8 cellular contexts compared by ENCODE assay signal in the genomic region with DNA sequence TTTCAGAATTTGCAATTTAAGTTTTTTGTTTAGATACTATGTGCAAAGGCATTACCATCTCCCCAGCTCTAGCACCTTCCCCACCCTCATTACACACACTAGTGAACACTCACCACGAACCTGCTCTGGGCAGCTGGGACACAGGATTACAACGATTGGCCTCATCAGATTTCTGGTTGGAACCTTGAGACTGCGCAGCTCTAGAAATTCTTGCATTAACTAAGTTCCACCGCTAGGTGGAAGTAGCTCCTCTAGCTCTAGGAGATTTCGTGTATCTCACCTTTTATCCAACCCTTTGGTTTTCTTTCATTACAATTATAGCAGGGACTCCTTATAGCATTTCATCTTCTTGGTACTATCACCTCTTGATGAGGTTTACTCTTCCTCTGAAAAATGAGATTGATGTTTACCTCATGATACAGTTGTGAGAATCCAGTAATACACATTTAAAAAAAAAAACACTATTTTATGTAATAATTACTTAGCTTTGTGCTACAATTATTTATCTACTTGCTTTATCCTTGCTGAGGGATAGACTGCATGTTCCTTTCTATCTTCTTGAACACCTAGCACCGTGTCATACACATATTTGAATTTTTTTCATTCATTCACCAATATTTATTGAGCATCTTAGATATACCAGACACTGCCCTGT. TPM values are rescaled to one million over a fixed set of nuclear protein-coding genes. Genes with fewer than 3 reads are reported as not detected.
DNase-seq lines count a peak whose midpoint lies in the region; ATAC-seq, FAIRE-seq and TF ChIP-seq lines count a peak whose summit lies in the region.

No MANE protein-coding gene starts in this region.

- FAIRE-seq in endothelial cell of umbilical vein (lab: Jason Lieb, UNC) = peak; percentile 75

- H3K36me3 ChIP-seq in BJ (ENCODE audit: control insufficient read depth, insufficient read depth, low read length) = no peaks in the 10 kb centered on the region
- peaks cover 0 to 13% of the 10 kb centered on the region in 2 experiments for H3K36me3 ChIP-seq in endothelial cell of umbilical vein (ENCODE audit: control insufficient read depth in 2 of 2, extremely low read depth in 1 of 2, insufficient read depth in 2 of 2, low read length in 2 of 2)

- H3K9me3 ChIP-seq in endothelial cell of umbilical vein (replicated peaks; ENCODE audit: control insufficient read depth, insufficient read depth, low read length) = no peaks in the 10 kb centered on the region

- no TSS peak for BruUV-seq in endothelial cell of umbilical vein (replicated peaks; lab: Mats Ljungman, UMichigan)

- ATAC-seq in GM18508 (IDR thresholded peaks at IDR 0.05; ENCODE audit: insufficient read depth, unreplicated experiment) (peak; percentile 92), HG02798 (IDR thresholded peaks at IDR 0.05; ENCODE audit: poor library complexity, unreplicated experiment) (peak; percentile 97), naive B cell (ENCODE audit: low read depth in 2 of 2) (peak; percentile 35 to 62)

- H3K4me3 ChIP-seq in BJ (ENCODE audit: low read depth, low read length) = no peak overlapping the region
- no peak overlapping the region for H3K4me3 ChIP-seq in NB4 (ENCODE audit: low read depth, low read length)
- H3K4me3 ChIP-seq in endothelial cell of umbilical vein (replicated peaks in 1 of 3; ENCODE audit: insufficient read depth in 1 of 3, low read depth in 1 of 3, low read length in 3 of 3) = no peak overlapping the region

- intact Hi-C loops in endothelial cell of umbilical vein (cut with micrococcal nuclease) = loop anchor here (1.0 to 10.0 kb wide), 5 partner anchors 33 to 445 kb away; no protein-coding TSS in a partner anchor

- DNase-seq in BJ (ENCODE audit: low read depth) (no peak), NB4 (ENCODE audit: low read depth) (peak; percentile 40), SK-MEL-5 (ENCODE audit: low read depth, low spot score) (peak; percentile 83), endothelial cell of umbilical vein (ENCODE audit: low read depth, low spot score) (peak; percentile 70), naive B cell (peak; percentile 7), activated gamma-delta T cell treated with Interleukin-2 at 50 U/mL for 16 hours (no peak)

- H3K27me3 Mint-ChIP-seq in naive B cell = peaks cover 4 to 8% (median 6%) of the 10 kb centered on the region in 3 donors

- no peak overlapping the region for H3K9ac ChIP-seq in endothelial cell of umbilical vein (replicated peaks; ENCODE audit: extremely low read depth, insufficient read depth, low read length)

- no peaks in the 10 kb centered on the region for H3K9me3 Mint-ChIP-seq in naive B cell

- peak overlapping the region; percentile 43 for H3K27ac ChIP-seq in endothelial cell of umbilical vein (ENCODE audit: insufficient read depth, low read depth, low read length)

- H3K79me2 ChIP-seq in endothelial cell of umbilical vein (ENCODE audit: control insufficient read depth, insufficient read depth, low read length) = no peaks in the 10 kb centered on the region

- H3K4me2 ChIP-seq in endothelial cell of umbilical vein (ENCODE audit: insufficient read depth, low read length) = no peak overlapping the region

- dilution Hi-C loops in endothelial cell of umbilical vein (cut with MboI; ENCODE audit: extremely low pct_ligation_motif_present, low sequenced_read_pairs) = no loop called here

- no peaks in the 10 kb centered on the region for H3K4me1 Mint-ChIP-seq in naive B cell

- H3K4me3 Mint-ChIP-seq in naive B cell = no peak overlapping the region

- POLR2A ChIA-PET in BJ (lab: Charles Lee) = interaction anchor here (1.1 kb wide), 1 partner anchor 137 kb away, joined by 5 read pairs; no protein-coding TSS in a partner anchor
- POLR2A ChIA-PET in endothelial cell of umbilical vein (lab: Charles Lee) = interaction anchor here (1.0 to 3.2 kb wide), 2 partner anchors 29 to 137 kb away, joined by 7 to 20 read pairs; partner anchors contain the start of gene PLOD2

- no peaks in the 10 kb centered on the region for H3K27me3 ChIP-seq in BJ (ENCODE audit: control insufficient read depth, insufficient read depth, low read length)
- no peaks in the 10 kb centered on the region for H3K27me3 ChIP-seq in endothelial cell of umbilical vein (ENCODE audit: control insufficient read depth in 2 of 2, insufficient read depth in 2 of 2, low read length in 2 of 2)

- no peak overlapping the region for H2AFZ ChIP-seq in endothelial cell of umbilical vein (ENCODE audit: low read depth, low read length)

- H3K36me3 Mint-ChIP-seq in naive B cell = no peaks in the 10 kb centered on the region

- H4K20me1 ChIP-seq in endothelial cell of umbilical vein (replicated peaks; ENCODE audit: control insufficient read depth, extremely low read depth, insufficient read depth, low read length) = no peaks in the 10 kb centered on the region

- TF ChIP-seq POLR2A in NB4 (IDR thresholded peaks at IDR 0.05; ENCODE audit: extremely low read depth, insufficient read length) = no peak
- no peak for TF ChIP-seq POLR2A in endothelial cell of umbilical vein (IDR thresholded peaks at IDR 0.05; ENCODE audit: low read depth, low read length)

- no peak overlapping the region for H3K27ac Mint-ChIP-seq in naive B cell

- in situ Hi-C loops in SK-MEL-5 (cut with HindIII; ENCODE audit: low pct_unique_long_range_greater_than_20kb, low sequenced_read_pairs) = loop anchor here (10.0 to 25.0 kb wide), 2 partner anchors 127 to 135 kb away; no protein-coding TSS in a partner anchor

- peaks cover 21% of the 10 kb centered on the region for H3K4me1 ChIP-seq in endothelial cell of umbilical vein (ENCODE audit: control insufficient read depth, extremely low read depth, insufficient read depth, low read length)

- no peaks in the 10 kb centered on the region for H3K9me1 ChIP-seq in endothelial cell of umbilical vein (replicated peaks; ENCODE audit: control insufficient read depth, extremely low read depth, insufficient read depth, low read length)

- TF ChIP-seq CTCF in BJ (IDR thresholded peaks at IDR 0.05; ENCODE audit: insufficient read depth, low read depth, low read length) (peak; percentile 76), NB4 (IDR thresholded peaks at IDR 0.05; ENCODE audit: low read depth, low read length) (peak; percentile 65), endothelial cell of umbilical vein (IDR thresholded peaks at IDR 0.05; ENCODE audit: extremely low read depth in 1 of 2, insufficient read depth in 1 of 2, low read depth in 1 of 2, low read length in 2 of 2) (peak; percentile 62 to 68)

- CTCF ChIA-PET in BJ (lab: Yijun Ruan, JAX) (interaction anchor here (0.7 to 5.1 kb wide), 34 partner anchors 8 to 414 kb away, joined by 3 to 133 read pairs (median 4); partner anchors contain the start of gene PLOD2), endothelial cell of umbilical vein (lab: Charles Lee) (interaction anchor here (0.6 to 5.1 kb wide), 48 partner anchors 8 to 451 kb away, joined by 3 to 347 read pairs (median 6); partner anchors contain the start of gene PLOD2)

TF ChIP-seq in endothelial cell of umbilical vein, 7 proteins besides CTCF, POLR2A, EP300 and RAD21:
- TF ChIP-seq MAX (IDR thresholded peaks at IDR 0.05; ENCODE audit: insufficient read depth, insufficient read length) = no peak
- no peak for TF ChIP-seq EZH2 (IDR thresholded peaks at IDR 0.05; ENCODE audit: borderline replicate concordance, low read depth, low read length, severe bottlenecking)
- no peak for TF ChIP-seq FOS (IDR thresholded peaks at IDR 0.05; ENCODE audit: borderline replicate concordance, insufficient read depth, low read length)
- TF ChIP-seq POLR2AphosphoS5 (IDR thresholded peaks at IDR 0.05; ENCODE audit: insufficient read depth, low read depth, low read length) = no peak
- no peak for TF ChIP-seq GATA2 (IDR thresholded peaks at IDR 0.05; ENCODE audit: insufficient read depth, insufficient read length, low read depth, low read length)
- TF ChIP-seq MYC (IDR thresholded peaks at IDR 0.05; ENCODE audit: low read depth, low read length) = no peak
- TF ChIP-seq JUN (IDR thresholded peaks at IDR 0.05; ENCODE audit: borderline replicate concordance, insufficient read depth, insufficient read length, low read depth) = no peak
TF ChIP-seq in endothelial cell of umbilical vein: peak in this region for 0.

RNA-seq across cellular contexts. Expression of gene PLOD2, which starts 28.7 kb away (rescaled TPM):
- polyA plus RNA-seq in BJ (2011; rRNA removed) (33.2 and 85.8 TPM in 2 replicates), endothelial cell of umbilical vein (22.6 and 36.1 TPM in 2 replicates), naive B cell (ENCODE audit: low read depth in 6 of 6) (not detected)
- 28.8 and 32.4 TPM in 2 replicates for polyA minus RNA-seq in BJ (2011; rRNA and poly(A)+ RNA removed)
- total RNA-seq in SK-MEL-5 (2014; rRNA removed; shearing (Covaris generic)) = 37.7 and 40.2 TPM in 2 replicates
- polyA plus RNA-seq in SK-MEL-5 (2015; cell fraction: cytosol; rRNA removed) = 27.1 and 32.5 TPM in 2 replicates
- polyA plus RNA-seq in SK-MEL-5 (2015; cell fraction: nucleus; rRNA removed) = 17.1 and 22.6 TPM in 2 replicates
- total RNA-seq in endothelial cell of umbilical vein = 193 and 228 TPM in 2 replicates
- 46.7 and 47.7 TPM in 2 replicates for polyA plus RNA-seq in endothelial cell of umbilical vein (2011; cell fraction: cytosol; rRNA removed)
- 85.2 and 127 TPM in 2 replicates for polyA plus RNA-seq in endothelial cell of umbilical vein (2011; cell fraction: nucleus; rRNA removed)
- polyA plus RNA-seq in endothelial cell of umbilical vein (2012) = 286 and 373 TPM in 2 replicates
- polyA minus RNA-seq in endothelial cell of umbilical vein = 64.7 and 67.6 TPM in 2 replicates
- 5.3 TPM for polyA minus RNA-seq in endothelial cell of umbilical vein (2011; cell fraction: cytosol; rRNA and poly(A)+ RNA removed)
- 176 and 243 TPM in 2 replicates for polyA minus RNA-seq in endothelial cell of umbilical vein (2011; cell fraction: nucleus; rRNA and poly(A)+ RNA removed)

Comparison
In these comparisons a context has a peak if more than half of its experiments do, and no peak if none do; other contexts are left out.
1. DNase-seq: peak in NB4 (single experiment), SK-MEL-5 (single experiment), endothelial cell of umbilical vein (single experiment) and naive B cell (single experiment); none in BJ (single experiment) and activated gamma-delta T cell treated with Interleukin-2 at 50 U/mL for 16 hours (single experiment).
2. RNA of gene PLOD2, which starts 28.7 kb away (polyA plus RNA-seq): 22.6 to 373 TPM in endothelial cell of umbilical vein and 33.2 to 85.8 TPM in BJ; not detected in naive B cell; every median in the first group is over 10 times any median in the second.
3. Peak in every context shown above with its lines, with median percentiles within 50 percentile points of each other: CTCF ChIP-seq and ATAC-seq.